Comparison of ENCODE assay signal across 10 cellular contexts in genomic region chr13:80454245-80454644, GRCh38.
A peak's percentile ranks its signal among the peaks of the same experiment; 100 is the strongest.
DNase-seq lines count a peak whose midpoint lies in the region; ATAC-seq and TF ChIP-seq lines count a peak whose summit lies in the region.
"Had no signal": no experiment of that assay in that cellular context is flagged by ENCODE, and none has a peak within 500 bp of the region (broad histone marks: within the 10 kb centered on the region; RNA-seq: fewer than 3 reads in every experiment).

No MANE protein-coding gene starts in this region.

- H3K4me1 Mint-ChIP-seq in activated CD8-positive, alpha-beta T cell treated with anti-CD3 and anti-CD28 coated beads for 36 hours (ENCODE audit: low read depth), result peaks cover 3% of the 10 kb centered on the region

- no peaks in the 10 kb centered on the region for H3K9me3 ChIP-seq in neutrophil
- no peaks in the 10 kb centered on the region for H3K9me3 ChIP-seq in left ventricle myocardium inferior (replicated peaks)

- intact Hi-C loops in activated CD8-positive, alpha-beta T cell treated with anti-CD3 and anti-CD28 coated beads for 36 hours (cut with micrococcal nuclease), result no loop called here
- intact Hi-C loops in left ventricle myocardium inferior (cut with micrococcal nuclease), result no loop called here

- DNase-seq in RPMI8226 (peak; percentile 4), NCI-H82 (lab: John Stamatoyannopoulos, UW) (no peak), NCI-H2227 (lab: John Stamatoyannopoulos, UW; ENCODE audit: unreplicated experiment) (no peak), left ventricle myocardium inferior (no peak)
- no peak for DNase-seq in activated CD8-positive, alpha-beta T cell treated with anti-CD3 and anti-CD28 coated beads for 36 hours

- H3K9me3 Mint-ChIP-seq in activated CD8-positive, alpha-beta T cell treated with anti-CD3 and anti-CD28 coated beads for 36 hours, result no peaks in the 10 kb centered on the region

- POLR2A ChIA-PET in activated CD8-positive, alpha-beta T cell treated with anti-CD3 and anti-CD28 coated beads for 36 hours (lab: Charles Lee), result no interaction called here

- H3K27me3 ChIP-seq in neutrophil, result no peaks in the 10 kb centered on the region
- H3K27me3 ChIP-seq in left ventricle myocardium inferior (ENCODE audit: low read depth), result no peaks in the 10 kb centered on the region
- H3K27me3 ChIP-seq: cardiac muscle cell had no signal

- no peaks in the 10 kb centered on the region for H3K36me3 Mint-ChIP-seq in activated CD8-positive, alpha-beta T cell treated with anti-CD3 and anti-CD28 coated beads for 36 hours (ENCODE audit: low read depth)

- H3K36me3 ChIP-seq in neutrophil (no peaks in the 10 kb centered on the region), left ventricle myocardium inferior (no peaks in the 10 kb centered on the region)
- H3K36me3 ChIP-seq: cardiac muscle cell had no signal

- TF ChIP-seq CTCF in neutrophil (IDR thresholded peaks at IDR 0.05) (no peak), left ventricle myocardium inferior (IDR thresholded peaks at IDR 0.05; ENCODE audit: borderline replicate concordance) (no peak)
- no peak for TF ChIP-seq CTCF in activated CD8-positive, alpha-beta T cell treated with anti-CD3 and anti-CD28 coated beads for 36 hours (IDR thresholded peaks at IDR 0.05)

- no peak overlapping the region for H3K27ac Mint-ChIP-seq in activated CD8-positive, alpha-beta T cell treated with anti-CD3 and anti-CD28 coated beads for 36 hours

- peak; percentile 86 for ATAC-seq in GM19372 (IDR thresholded peaks at IDR 0.05; ENCODE audit: low read depth, unreplicated experiment)
- ATAC-seq in HG03095 (IDR thresholded peaks at IDR 0.05; ENCODE audit: unreplicated experiment), result peak; percentile 81
- ATAC-seq in activated CD8-positive, alpha-beta T cell treated with anti-CD3 and anti-CD28 coated beads for 36 hours, result no peak

- H3K27me3 Mint-ChIP-seq in activated CD8-positive, alpha-beta T cell treated with anti-CD3 and anti-CD28 coated beads for 36 hours, result no peaks in the 10 kb centered on the region

- no peak overlapping the region for H3K4me3 Mint-ChIP-seq in activated CD8-positive, alpha-beta T cell treated with anti-CD3 and anti-CD28 coated beads for 36 hours

- peaks cover 20 to 24% of the 10 kb centered on the region in 2 experiments for H3K4me1 ChIP-seq in neutrophil (ENCODE audit: control insufficient read depth in 1 of 2, insufficient read depth in 1 of 2, low read depth in 1 of 2, low read length in 1 of 2)
- peaks cover 34% of the 10 kb centered on the region for H3K4me1 ChIP-seq in left ventricle myocardium inferior

- H3K27ac ChIP-seq in neutrophil (peak overlapping the region; percentile 65), left ventricle myocardium inferior (replicated peaks) (no peak overlapping the region)
- H3K27ac ChIP-seq: cardiac muscle cell, SK-N-MC had no signal

- H3K4me3 ChIP-seq in neutrophil (ENCODE audit: low read depth in 1 of 2, low read length in 1 of 2), result no peak overlapping the region
- H3K4me3 ChIP-seq in left ventricle myocardium inferior, result no peak overlapping the region
- H3K4me3 ChIP-seq: cardiac muscle cell, SK-N-MC had no signal

- CTCF ChIA-PET in activated CD8-positive, alpha-beta T cell treated with anti-CD3 and anti-CD28 coated beads for 36 hours (lab: Charles Lee), result no interaction called here
